ENCODE assay signal across 33 cellular contexts in genomic region chr6:4815584-4815983, GRCh38.
"Had no signal": no experiment of that assay in that cellular context is flagged by ENCODE, and none has a peak within 500 bp of the region (broad histone marks: within the 10 kb centered on the region; RNA-seq: fewer than 3 reads in every experiment).

No MANE protein-coding gene starts in this region.

- H3K9me3 ChIP-seq: adrenal gland, body of pancreas, breast epithelium had no signal

- FAIRE-seq: astrocyte, TTC549 had no signal

- H3K27ac ChIP-seq: adrenal gland, body of pancreas, brain microvascular endothelial cell, breast epithelium, VCaP had no signal

- H3K36me3 ChIP-seq: adrenal gland, brain microvascular endothelial cell, breast epithelium had no signal

- H3K27me3 ChIP-seq: adrenal gland, body of pancreas, brain microvascular endothelial cell, breast epithelium had no signal

- ATAC-seq: activated CD8-positive, alpha-beta T cell treated with anti-CD3 and anti-CD28 coated beads for 36 hours; activated naive CD4-positive, alpha-beta T cell treated with anti-CD3 and anti-CD28 coated beads, Interleukin-2, amount 50 U/mL, for 72 hours; activated T-cell treated with anti-CD3 and anti-CD28 coated beads, Interleukin-2, amount 50 U/mL, for 4 hours; activated T-cell treated with anti-CD3 and anti-CD28 coated beads, Interleukin-2, amount 50 U/mL, for 72 hours; activated T-helper 17 cell treated with anti-CD3 and anti-CD28 coated beads, Interleukin-2, amount 50 U/mL, for 72 hours; body of pancreas had no signal

- H3K4me3 ChIP-seq: adrenal gland, body of pancreas, breast epithelium had no signal

- DNase-seq: activated B cell treated with CpG ODN at 0.5 μM for 24 hours; activated CD4-positive, alpha-beta memory T cell treated with anti-CD3 and anti-CD28 coated beads for 36 hours; activated CD4-positive, alpha-beta T cell treated with anti-CD3 and anti-CD28 coated beads for 4 hours; activated CD4-positive, alpha-beta T cell treated with anti-CD3 and anti-CD28 coated beads, Interleukin-2, amount 10 ng/mL, durations not matched to agents 24 days and 14 days; activated CD4-positive, alpha-beta T cell treated with anti-CD3 and anti-CD28 coated beads, Interleukin-2, amount 50 U/mL, for 1 hour; activated CD4-positive, alpha-beta T cell treated with anti-CD3 and anti-CD28 coated beads, Interleukin-2, amount 50 U/mL, for 4 hours; activated CD4-positive, CD25-positive, alpha-beta regulatory T cell treated with anti-CD3 and anti-CD28 coated beads, Interleukin-2, amount 50 U/mL, for 72 hours; activated CD8-positive, alpha-beta memory T cell treated with anti-CD3 and anti-CD28 coated beads, Interleukin-2, amount 50 U/mL, for 4 hours; activated CD8-positive, alpha-beta T cell treated with anti-CD3 and anti-CD28 coated beads for 36 hours; activated effector memory CD4-positive, alpha-beta T cell treated with anti-CD3 and anti-CD28 coated beads, Interleukin-2, amount 50 U/mL, for 16 hours; activated gamma-delta T cell treated with Interleukin-2 at 50 U/mL for 16 hours; activated naive CD4-positive, alpha-beta T cell; activated naive CD4-positive, alpha-beta T cell treated with anti-CD3 and anti-CD28 coated beads for 36 hours; activated naive CD4-positive, alpha-beta T cell treated with anti-CD3 and anti-CD28 coated beads, Interleukin-2, amount 50 U/mL, for 16 hours; activated naive CD8-positive, alpha-beta T cell treated with anti-CD3 and anti-CD28 coated beads for 36 hours; activated T-cell treated with anti-CD3 and anti-CD28 coated beads for 4 hours; activated T-cell treated with anti-CD3 and anti-CD28 coated beads, Interleukin-2, amount 50 U/mL, for 1 hour; activated T-cell treated with anti-CD3 and anti-CD28 coated beads, Interleukin-2, amount 50 U/mL, for 4 hours; activated T-cell treated with anti-CD3 and anti-CD28 coated beads, Interleukin-2, amount 50 U/mL, for 72 hours; adrenal gland; amniotic stem cell; aorta; body of pancreas; brain microvascular endothelial cell; central memory CD4-positive, alpha-beta T cell; T-helper 2 cell; T-helper 9 cell had no signal

- H3K4me1 ChIP-seq: body of pancreas had no signal
